Comparison of ENCODE assay signal across 20 cellular contexts in genomic region chr20:58984691-58985090, GRCh38. TPM values are rescaled to one million over a fixed set of nuclear protein-coding genes. Genes with fewer than 3 reads are reported as not detected.
DNase-seq lines count a peak whose midpoint lies in the region; ATAC-seq, FAIRE-seq and TF ChIP-seq lines count a peak whose summit lies in the region.
"Had no signal": no experiment of that assay in that cellular context is flagged by ENCODE, and none has a peak within 500 bp of the region (broad histone marks: within the 10 kb centered on the region; RNA-seq: fewer than 3 reads in every experiment).

No MANE protein-coding gene starts in this region.

- H3K4me1 Mint-ChIP-seq in activated CD4-positive, alpha-beta memory T cell treated with anti-CD3 and anti-CD28 coated beads for 36 hours (ENCODE audit: low read depth): peaks cover 50% of the 10 kb centered on the region
- peaks cover 50% of the 10 kb centered on the region for H3K4me1 Mint-ChIP-seq in activated CD4-positive, alpha-beta memory T cell treated with anti-CD3 and anti-CD28 coated beads, Interleukin-2, amount 10 ng/mL, durations not matched to agents 7 days and 5 days
- H3K4me1 Mint-ChIP-seq in HFFc6 (ENCODE audit: low read depth): peaks cover 22% of the 10 kb centered on the region
- H3K4me1 Mint-ChIP-seq in activated T-helper 1 cell treated with anti-CD3 and anti-CD28 coated beads, Interleukin-12 subunit alpha, Interleukin-12 subunit beta, Interleukin-2, Interleukin-4 antibody, amounts not matched to agents 30 ng/mL and 10 ng/mL and 1 ng/mL, durations not matched to agents 14 hours and 24 hours and 36 hours (ENCODE audit: low read depth): peaks cover 28% of the 10 kb centered on the region
- H3K4me1 Mint-ChIP-seq in naive thymus-derived CD8-positive, alpha-beta T cell: peaks cover 25 to 44% (median 33%) of the 10 kb centered on the region in 4 donors

- POLR2A ChIA-PET in activated CD4-positive, alpha-beta memory T cell treated with anti-CD3 and anti-CD28 coated beads for 36 hours (lab: Charles Lee): interaction anchor here (0.7 kb wide), 1 partner anchor 12 kb away, joined by 4 read pairs; no protein-coding TSS in a partner anchor
- POLR2A ChIA-PET in activated CD4-positive, alpha-beta memory T cell treated with anti-CD3 and anti-CD28 coated beads, Interleukin-2, amount 10 ng/mL, durations not matched to agents 7 days and 5 days (lab: Charles Lee): interaction anchor here (1.0 to 4.9 kb wide), 2 partner anchors 9 to 48 kb away, joined by 3 to 50 read pairs; partner anchors contain the start of gene ATP5F1E
- POLR2A ChIA-PET in naive thymus-derived CD8-positive, alpha-beta T cell (lab: Charles Lee): interaction anchor here (1.3 to 2.8 kb wide), 2 partner anchors 47 to 95 kb away, joined by 4 to 12 read pairs; partner anchors contain the start of gene ATP5F1E

- intact Hi-C loops in activated CD4-positive, alpha-beta memory T cell treated with anti-CD3 and anti-CD28 coated beads for 36 hours (cut with micrococcal nuclease): loop anchor here (5.0 kb wide), 2 partner anchors 77 to 332 kb away; partner anchors contain the start of gene STX16
- intact Hi-C loops in activated T-helper 1 cell treated with anti-CD3 and anti-CD28 coated beads, Interleukin-12 subunit alpha, Interleukin-12 subunit beta, Interleukin-2, Interleukin-4 antibody, amounts not matched to agents 30 ng/mL and 10 ng/mL and 1 ng/mL, durations not matched to agents 14 hours and 24 hours and 36 hours (cut with micrococcal nuclease): loop anchor here (5.0 kb wide), 3 partner anchors 77 to 1267 kb away; no protein-coding TSS in a partner anchor
- intact Hi-C loops in left colon (cut with DNase I, micrococcal nuclease): no loop called here

- ATAC-seq in naive thymus-derived CD8-positive, alpha-beta T cell: no peak
- ATAC-seq in left colon: no peak

- H3K4me3 Mint-ChIP-seq in activated CD4-positive, alpha-beta memory T cell treated with anti-CD3 and anti-CD28 coated beads for 36 hours: no peak overlapping the region
- H3K4me3 Mint-ChIP-seq in activated CD4-positive, alpha-beta memory T cell treated with anti-CD3 and anti-CD28 coated beads, Interleukin-2, amount 10 ng/mL, durations not matched to agents 7 days and 5 days: no peak overlapping the region
- H3K4me3 Mint-ChIP-seq in HFFc6: no peak overlapping the region
- no peak overlapping the region for H3K4me3 Mint-ChIP-seq in activated T-helper 1 cell treated with anti-CD3 and anti-CD28 coated beads, Interleukin-12 subunit alpha, Interleukin-12 subunit beta, Interleukin-2, Interleukin-4 antibody, amounts not matched to agents 30 ng/mL and 10 ng/mL and 1 ng/mL, durations not matched to agents 14 hours and 24 hours and 36 hours
- H3K4me3 Mint-ChIP-seq in naive thymus-derived CD8-positive, alpha-beta T cell: peak overlapping the region in 5 of 10 donors; percentile 2 to 22 (median 11)

- no peak for DNase-seq in activated CD4-positive, alpha-beta memory T cell treated with anti-CD3 and anti-CD28 coated beads for 36 hours
- DNase-seq in activated CD4-positive, alpha-beta memory T cell treated with anti-CD3 and anti-CD28 coated beads, Interleukin-2, amount 10 ng/mL, durations not matched to agents 7 days and 5 days: no peak
- DNase-seq in HFFc6 (no peak), left colon (no peak), COR-L47 (lab: John Stamatoyannopoulos, UW) (no peak), urothelium cell line (ENCODE audit: low spot score) (no peak)
- no peak for DNase-seq in activated T-helper 1 cell treated with anti-CD3 and anti-CD28 coated beads, Interleukin-12 subunit alpha, Interleukin-12 subunit beta, Interleukin-2, Interleukin-4 antibody, amounts not matched to agents 30 ng/mL and 10 ng/mL and 1 ng/mL, durations not matched to agents 14 hours and 24 hours and 36 hours (ENCODE audit: low spot score)
- DNase-seq in naive thymus-derived CD8-positive, alpha-beta T cell: no peak
- DNase-seq: activated CD4-positive, CD25-positive, alpha-beta regulatory T cell; effector CD8-positive, alpha-beta T cell; EL; NCI-H146; NCI-H2227 treated with DMSO at 0.1 percent for 48 hours; SHP77 treated with DMSO at 0.1 percent for 48 hours; spleen; T-helper 2 cell; trophoblast cell had no signal

- no peaks in the 10 kb centered on the region for H3K27me3 Mint-ChIP-seq in activated CD4-positive, alpha-beta memory T cell treated with anti-CD3 and anti-CD28 coated beads for 36 hours
- H3K27me3 Mint-ChIP-seq in activated CD4-positive, alpha-beta memory T cell treated with anti-CD3 and anti-CD28 coated beads, Interleukin-2, amount 10 ng/mL, durations not matched to agents 7 days and 5 days: no peaks in the 10 kb centered on the region
- H3K27me3 Mint-ChIP-seq in HFFc6 (ENCODE audit: insufficient read depth): no peaks in the 10 kb centered on the region; the same call in none of the 2 replicates
- peaks cover 2% of the 10 kb centered on the region for H3K27me3 Mint-ChIP-seq in activated T-helper 1 cell treated with anti-CD3 and anti-CD28 coated beads, Interleukin-12 subunit alpha, Interleukin-12 subunit beta, Interleukin-2, Interleukin-4 antibody, amounts not matched to agents 30 ng/mL and 10 ng/mL and 1 ng/mL, durations not matched to agents 14 hours and 24 hours and 36 hours (ENCODE audit: insufficient read depth)
- H3K27me3 Mint-ChIP-seq in naive thymus-derived CD8-positive, alpha-beta T cell: peaks cover 0 to 1% (median 0%) of the 10 kb centered on the region in 5 donors

- H3K36me3 Mint-ChIP-seq in activated CD4-positive, alpha-beta memory T cell treated with anti-CD3 and anti-CD28 coated beads for 36 hours: peaks cover 32% of the 10 kb centered on the region
- peaks cover 47% of the 10 kb centered on the region for H3K36me3 Mint-ChIP-seq in activated CD4-positive, alpha-beta memory T cell treated with anti-CD3 and anti-CD28 coated beads, Interleukin-2, amount 10 ng/mL, durations not matched to agents 7 days and 5 days (ENCODE audit: low read depth)
- peaks cover 31% of the 10 kb centered on the region for H3K36me3 Mint-ChIP-seq in HFFc6 (ENCODE audit: low read depth)
- H3K36me3 Mint-ChIP-seq in activated T-helper 1 cell treated with anti-CD3 and anti-CD28 coated beads, Interleukin-12 subunit alpha, Interleukin-12 subunit beta, Interleukin-2, Interleukin-4 antibody, amounts not matched to agents 30 ng/mL and 10 ng/mL and 1 ng/mL, durations not matched to agents 14 hours and 24 hours and 36 hours (ENCODE audit: low read depth): peaks cover 42% of the 10 kb centered on the region
- H3K36me3 Mint-ChIP-seq in naive thymus-derived CD8-positive, alpha-beta T cell: peaks cover 0 to 41% (median 10%) of the 10 kb centered on the region in 3 donors

- H3K27ac Mint-ChIP-seq in activated CD4-positive, alpha-beta memory T cell treated with anti-CD3 and anti-CD28 coated beads for 36 hours: peak overlapping the region; percentile 10
- no peak overlapping the region for H3K27ac Mint-ChIP-seq in activated CD4-positive, alpha-beta memory T cell treated with anti-CD3 and anti-CD28 coated beads, Interleukin-2, amount 10 ng/mL, durations not matched to agents 7 days and 5 days
- H3K27ac Mint-ChIP-seq in HFFc6: peak overlapping the region; percentile 38; the same call in 1 of the 2 replicates
- H3K27ac Mint-ChIP-seq in activated T-helper 1 cell treated with anti-CD3 and anti-CD28 coated beads, Interleukin-12 subunit alpha, Interleukin-12 subunit beta, Interleukin-2, Interleukin-4 antibody, amounts not matched to agents 30 ng/mL and 10 ng/mL and 1 ng/mL, durations not matched to agents 14 hours and 24 hours and 36 hours: peak overlapping the region; percentile 6
- H3K27ac Mint-ChIP-seq in naive thymus-derived CD8-positive, alpha-beta T cell: peak overlapping the region in 8 of 10 donors; percentile 4 to 79 (median 41)
- H3K27ac Mint-ChIP-seq: neural progenitor cell had no signal

- TF ChIP-seq CTCF in HFFc6 (IDR thresholded peaks at IDR 0.05): no peak

- FAIRE-seq in urothelium cell line (lab: Jason Lieb, UNC): no peak

- no peaks in the 10 kb centered on the region for H3K9me3 Mint-ChIP-seq in activated CD4-positive, alpha-beta memory T cell treated with anti-CD3 and anti-CD28 coated beads for 36 hours
- no peaks in the 10 kb centered on the region for H3K9me3 Mint-ChIP-seq in activated CD4-positive, alpha-beta memory T cell treated with anti-CD3 and anti-CD28 coated beads, Interleukin-2, amount 10 ng/mL, durations not matched to agents 7 days and 5 days
- H3K9me3 Mint-ChIP-seq in HFFc6: no peaks in the 10 kb centered on the region
- H3K9me3 Mint-ChIP-seq in activated T-helper 1 cell treated with anti-CD3 and anti-CD28 coated beads, Interleukin-12 subunit alpha, Interleukin-12 subunit beta, Interleukin-2, Interleukin-4 antibody, amounts not matched to agents 30 ng/mL and 10 ng/mL and 1 ng/mL, durations not matched to agents 14 hours and 24 hours and 36 hours: no peaks in the 10 kb centered on the region
- H3K9me3 Mint-ChIP-seq in naive thymus-derived CD8-positive, alpha-beta T cell: no peaks in the 10 kb centered on the region

- CTCF ChIA-PET in activated CD4-positive, alpha-beta memory T cell treated with anti-CD3 and anti-CD28 coated beads for 36 hours (lab: Charles Lee): interaction anchor here (0.5 kb wide), 1 partner anchor 8 kb away, joined by 3 read pairs; no protein-coding TSS in a partner anchor
- CTCF ChIA-PET in activated CD4-positive, alpha-beta memory T cell treated with anti-CD3 and anti-CD28 coated beads, Interleukin-2, amount 10 ng/mL, durations not matched to agents 7 days and 5 days (lab: Charles Lee): no interaction called here

RNA-seq across cellular contexts. Expression of gene NELFCD, which starts 3.6 kb away (rescaled TPM):
- total RNA-seq in activated CD4-positive, alpha-beta memory T cell treated with anti-CD3 and anti-CD28 coated beads for 36 hours: 10 to 100 TPM; 80.5 to 92.3 TPM
- 10 to 100 TPM; 63.3 to 69.0 TPM for total RNA-seq in activated CD4-positive, alpha-beta memory T cell treated with anti-CD3 and anti-CD28 coated beads, Interleukin-2, amount 10 ng/mL, durations not matched to agents 7 days and 5 days
- total RNA-seq in HFFc6 (2021; fragmentation: NEBNext Ultra II Directional; extraction: Animal tissue kit (Norgen Biotek cat#: 25700)): 10 to 100 TPM; 52.3 to 64.0 (median 62.1) TPM
- 121 and 135 TPM in 2 replicates for total RNA-seq in activated T-helper 1 cell treated with anti-CD3 and anti-CD28 coated beads, Interleukin-12 subunit alpha, Interleukin-12 subunit beta, Interleukin-2, Interleukin-4 antibody, amounts not matched to agents 30 ng/mL and 10 ng/mL and 1 ng/mL, durations not matched to agents 14 hours and 24 hours and 36 hours
- 100 to 1,000 TPM in 1 of 2 experiments, 10 to 100 TPM in 1; 92.4 to 101 TPM for total RNA-seq in naive thymus-derived CD8-positive, alpha-beta T cell
- 10 to 100 TPM; 63.6 to 76.5 (median 74.0) TPM for polyA plus RNA-seq in naive thymus-derived CD8-positive, alpha-beta T cell
- total RNA-seq in left colon: 10 to 100 TPM; 41.2 to 43.5 TPM

RNA-seq across cellular contexts. Expression of gene CTSZ, which starts 22.4 kb away (rescaled TPM):
- 10 to 100 TPM; 32.9 to 34.8 TPM for total RNA-seq in activated CD4-positive, alpha-beta memory T cell treated with anti-CD3 and anti-CD28 coated beads for 36 hours
- 10 to 100 TPM; 45.0 to 49.0 TPM for total RNA-seq in activated CD4-positive, alpha-beta memory T cell treated with anti-CD3 and anti-CD28 coated beads, Interleukin-2, amount 10 ng/mL, durations not matched to agents 7 days and 5 days
- 100 to 1,000 TPM; 124 to 240 (median 136) TPM for total RNA-seq in HFFc6 (2021; fragmentation: NEBNext Ultra II Directional; extraction: Animal tissue kit (Norgen Biotek cat#: 25700))
- 46.4 and 54.1 TPM in 2 replicates for total RNA-seq in activated T-helper 1 cell treated with anti-CD3 and anti-CD28 coated beads, Interleukin-12 subunit alpha, Interleukin-12 subunit beta, Interleukin-2, Interleukin-4 antibody, amounts not matched to agents 30 ng/mL and 10 ng/mL and 1 ng/mL, durations not matched to agents 14 hours and 24 hours and 36 hours
- 10 to 100 TPM; 15.8 to 19.1 TPM for total RNA-seq in naive thymus-derived CD8-positive, alpha-beta T cell
- polyA plus RNA-seq in naive thymus-derived CD8-positive, alpha-beta T cell: 1 to 10 TPM in 2 of 3 donors, under 1 TPM in 1; 0.60 to 2.9 (median 1.0) TPM
- 100 to 1,000 TPM; 283 to 307 TPM for total RNA-seq in left colon

RNA-seq across cellular contexts. Expression of gene TUBB1, which starts 34.5 kb away (rescaled TPM):
- total RNA-seq in activated CD4-positive, alpha-beta memory T cell treated with anti-CD3 and anti-CD28 coated beads for 36 hours: not detected
- total RNA-seq in activated CD4-positive, alpha-beta memory T cell treated with anti-CD3 and anti-CD28 coated beads, Interleukin-2, amount 10 ng/mL, durations not matched to agents 7 days and 5 days: not detected
- not detected for total RNA-seq in HFFc6 (2021; fragmentation: NEBNext Ultra II Directional; extraction: Animal tissue kit (Norgen Biotek cat#: 25700))
- total RNA-seq in activated T-helper 1 cell treated with anti-CD3 and anti-CD28 coated beads, Interleukin-12 subunit alpha, Interleukin-12 subunit beta, Interleukin-2, Interleukin-4 antibody, amounts not matched to agents 30 ng/mL and 10 ng/mL and 1 ng/mL, durations not matched to agents 14 hours and 24 hours and 36 hours: not detected in 2 replicates
- total RNA-seq in naive thymus-derived CD8-positive, alpha-beta T cell: not detected
- under 1 TPM in 1 of 3 donors, not detected in 2; 0.05 TPM for polyA plus RNA-seq in naive thymus-derived CD8-positive, alpha-beta T cell
- not detected for total RNA-seq in left colon
- total RNA-seq: HT1080 had no signal
- polyA plus RNA-seq: fibroblast of lung had no signal

RNA-seq across cellular contexts. Expression of gene ATP5F1E, which starts 47.4 kb away (rescaled TPM):
- total RNA-seq in activated CD4-positive, alpha-beta memory T cell treated with anti-CD3 and anti-CD28 coated beads for 36 hours: 10 to 100 TPM; 82.2 to 90.4 TPM
- total RNA-seq in activated CD4-positive, alpha-beta memory T cell treated with anti-CD3 and anti-CD28 coated beads, Interleukin-2, amount 10 ng/mL, durations not matched to agents 7 days and 5 days: 10 to 100 TPM; 80.4 to 82.1 TPM
- total RNA-seq in HFFc6 (2021; fragmentation: NEBNext Ultra II Directional; extraction: Animal tissue kit (Norgen Biotek cat#: 25700)): 10 to 100 TPM; 75.0 to 91.4 (median 84.4) TPM
- total RNA-seq in activated T-helper 1 cell treated with anti-CD3 and anti-CD28 coated beads, Interleukin-12 subunit alpha, Interleukin-12 subunit beta, Interleukin-2, Interleukin-4 antibody, amounts not matched to agents 30 ng/mL and 10 ng/mL and 1 ng/mL, durations not matched to agents 14 hours and 24 hours and 36 hours: 81.3 and 84.6 TPM in 2 replicates
- 10 to 100 TPM; 78.2 to 80.3 TPM for total RNA-seq in naive thymus-derived CD8-positive, alpha-beta T cell
- 100 to 1,000 TPM in 1 of 3 donors, 10 to 100 TPM in 2; 66.9 to 118 (median 91.4) TPM for polyA plus RNA-seq in naive thymus-derived CD8-positive, alpha-beta T cell
- 10 to 100 TPM; 64.2 to 79.2 TPM for total RNA-seq in left colon

RNA-seq across cellular contexts. Expression of gene PRELID3B, which starts 57.9 kb away (rescaled TPM):
- total RNA-seq in activated CD4-positive, alpha-beta memory T cell treated with anti-CD3 and anti-CD28 coated beads for 36 hours: 100 to 1,000 TPM; 148 to 151 TPM
- total RNA-seq in activated CD4-positive, alpha-beta memory T cell treated with anti-CD3 and anti-CD28 coated beads, Interleukin-2, amount 10 ng/mL, durations not matched to agents 7 days and 5 days: 10 to 100 TPM; 88.6 to 88.7 TPM
- total RNA-seq in HFFc6 (2021; fragmentation: NEBNext Ultra II Directional; extraction: Animal tissue kit (Norgen Biotek cat#: 25700)): 10 to 100 TPM; 55.2 to 64.1 (median 59.8) TPM
- total RNA-seq in activated T-helper 1 cell treated with anti-CD3 and anti-CD28 coated beads, Interleukin-12 subunit alpha, Interleukin-12 subunit beta, Interleukin-2, Interleukin-4 antibody, amounts not matched to agents 30 ng/mL and 10 ng/mL and 1 ng/mL, durations not matched to agents 14 hours and 24 hours and 36 hours: 121 and 123 TPM in 2 replicates
- total RNA-seq in naive thymus-derived CD8-positive, alpha-beta T cell: 10 to 100 TPM; 37.9 to 45.4 TPM
- 10 to 100 TPM; 26.8 to 27.9 (median 26.9) TPM for polyA plus RNA-seq in naive thymus-derived CD8-positive, alpha-beta T cell
- total RNA-seq in left colon: 100 to 1,000 TPM; 125 to 137 TPM

Comparison
In these comparisons a context has a peak if more than half of its experiments do, and no peak if none do; other contexts are left out.
1. intact Hi-C loops: an anchor here in activated CD4-positive, alpha-beta memory T cell treated with anti-CD3 and anti-CD28 coated beads for 36 hours (5.0 kb wide) and activated T-helper 1 cell treated with anti-CD3 and anti-CD28 coated beads, Interleukin-12 subunit alpha, Interleukin-12 subunit beta, Interleukin-2, Interleukin-4 antibody, amounts not matched to agents 30 ng/mL and 10 ng/mL and 1 ng/mL, durations not matched to agents 14 hours and 24 hours and 36 hours (5.0 kb wide); none called in left colon.